Comparison of ENCODE assay signal across 8 cellular contexts in genomic region chrX:154735695-154736393, GRCh38. TPM values are rescaled to one million over a fixed set of nuclear protein-coding genes. Genes with fewer than 3 reads are reported as not detected.
DNase-seq lines count a peak whose midpoint lies in the region; ATAC-seq and TF ChIP-seq lines count a peak whose summit lies in the region.

No MANE protein-coding gene starts in this region.

- peak overlapping the region; percentile 64 for H3K4me3 Mint-ChIP-seq in CD8-positive, alpha-beta T cell
- peak overlapping the region; percentile 52 for H3K4me3 Mint-ChIP-seq in activated CD4-positive, alpha-beta memory T cell treated with anti-CD3 and anti-CD28 coated beads for 36 hours

- no peaks in the 10 kb centered on the region for H3K36me3 Mint-ChIP-seq in CD8-positive, alpha-beta T cell
- H3K36me3 Mint-ChIP-seq in activated CD4-positive, alpha-beta memory T cell treated with anti-CD3 and anti-CD28 coated beads for 36 hours = no peaks in the 10 kb centered on the region

- no peak overlapping the region for H4K91ac ChIP-seq in trophoblast cell (ENCODE audit: low read depth, low read length)

- no peak overlapping the region for H3K9ac ChIP-seq in trophoblast cell (ENCODE audit: low read length)

- whole genome bisulfite sequencing in trophoblast cell (ENCODE audit: extremely low coverage, insufficient coverage, insufficient read length) = no CpG with 5 or more reads among the region's 7 CpGs

- no peak overlapping the region for H3K18ac ChIP-seq in trophoblast cell (ENCODE audit: low read length)

- CTCF ChIA-PET in CD8-positive, alpha-beta T cell (lab: Charles Lee) = interaction anchor here (1.1 to 5.4 kb wide), 2 partner anchors 13 to 18 kb away, joined by 5 to 48 read pairs; partner anchors contain the start of gene GAB3
- CTCF ChIA-PET in activated CD4-positive, alpha-beta memory T cell treated with anti-CD3 and anti-CD28 coated beads for 36 hours (lab: Charles Lee) = interaction anchor here (5.7 kb wide), 1 partner anchor 13 kb away, joined by 49 read pairs; the partner anchor contains the start of gene GAB3

- H3K27me3 Mint-ChIP-seq in CD8-positive, alpha-beta T cell (ENCODE audit: low read depth) = no peaks in the 10 kb centered on the region
- no peaks in the 10 kb centered on the region for H3K27me3 Mint-ChIP-seq in activated CD4-positive, alpha-beta memory T cell treated with anti-CD3 and anti-CD28 coated beads for 36 hours

- H3K9me3 Mint-ChIP-seq in CD8-positive, alpha-beta T cell = no peaks in the 10 kb centered on the region
- no peaks in the 10 kb centered on the region for H3K9me3 Mint-ChIP-seq in activated CD4-positive, alpha-beta memory T cell treated with anti-CD3 and anti-CD28 coated beads for 36 hours

- intact Hi-C loops in CD8-positive, alpha-beta T cell (cut with DNase I, micrococcal nuclease) = loop anchor here in 1 of 2 experiments (2.0 kb wide), 2 partner anchors 13 to 27 kb away; partner anchors contain the start of gene DKC1
- intact Hi-C loops in activated CD4-positive, alpha-beta memory T cell treated with anti-CD3 and anti-CD28 coated beads for 36 hours (cut with micrococcal nuclease) = no loop called here

- POLR2A ChIA-PET in CD8-positive, alpha-beta T cell (lab: Charles Lee) = interaction anchor here (0.9 kb wide), 1 partner anchor 15 kb away, joined by 4 read pairs; the partner anchor contains the start of gene GAB3
- POLR2A ChIA-PET in activated CD4-positive, alpha-beta memory T cell treated with anti-CD3 and anti-CD28 coated beads for 36 hours (lab: Charles Lee) = interaction anchor here (0.7 kb wide), 1 partner anchor 16 kb away, joined by 3 read pairs; no protein-coding TSS in a partner anchor

- no peak overlapping the region for H4K8ac ChIP-seq in trophoblast cell (ENCODE audit: low read depth, low read length)

- peak overlapping the region; percentile 97 for H3K27ac Mint-ChIP-seq in CD8-positive, alpha-beta T cell
- peak overlapping the region; percentile 94 for H3K27ac Mint-ChIP-seq in activated CD4-positive, alpha-beta memory T cell treated with anti-CD3 and anti-CD28 coated beads for 36 hours

- no peak for DNase-seq in CD8-positive, alpha-beta T cell
- DNase-seq in activated CD4-positive, alpha-beta memory T cell treated with anti-CD3 and anti-CD28 coated beads for 36 hours = no peak
- DNase-seq in fibroblast of the conjunctiva (ENCODE audit: low read depth) (peak; percentile 79), trophoblast cell (peak; percentile 74 to 80), A172 (ENCODE audit: low spot score) (no peak), cerebellar cortex (ENCODE audit: low spot score) (no peak), activated T-cell treated with anti-CD3 and anti-CD28 coated beads for 4 hours (no peak)

- no peak overlapping the region for H3K23ac ChIP-seq in trophoblast cell (ENCODE audit: low read length)

- H3K4me1 ChIP-seq in CD8-positive, alpha-beta T cell (ENCODE audit: insufficient read depth, low read length) = peaks cover 84% of the 10 kb centered on the region
- H3K4me1 ChIP-seq in trophoblast cell (ENCODE audit: control insufficient read depth in 1 of 2, insufficient read depth in 2 of 2, low read length in 2 of 2) = peaks cover 0 to 3% of the 10 kb centered on the region in 2 experiments

- H3K4ac ChIP-seq in trophoblast cell (ENCODE audit: low read depth, low read length) = no peak overlapping the region

- TF ChIP-seq CTCF in CD8-positive, alpha-beta T cell (IDR thresholded peaks at IDR 0.05) = no peak

- no peak overlapping the region for H2BK120ac ChIP-seq in trophoblast cell (ENCODE audit: insufficient read depth, low read length, poor library complexity)

- H3K27me3 ChIP-seq in CD8-positive, alpha-beta T cell (ENCODE audit: insufficient read depth, low read length) = no peaks in the 10 kb centered on the region
- H3K27me3 ChIP-seq in trophoblast cell (ENCODE audit: insufficient read depth, low read length) = no peaks in the 10 kb centered on the region

- no peak overlapping the region for H2AK5ac ChIP-seq in trophoblast cell (ENCODE audit: low read length)

- H3K79me2 ChIP-seq in trophoblast cell (ENCODE audit: control insufficient read depth, insufficient read depth, low read length, poor library complexity) = no peaks in the 10 kb centered on the region

- H3K4me2 ChIP-seq in trophoblast cell (ENCODE audit: low read length) = no peak overlapping the region

- no peak overlapping the region for H4K12ac ChIP-seq in trophoblast cell (ENCODE audit: low read depth, low read length)

- H3K4me1 Mint-ChIP-seq in CD8-positive, alpha-beta T cell (ENCODE audit: low read depth) = peaks cover 90% of the 10 kb centered on the region
- H3K4me1 Mint-ChIP-seq in activated CD4-positive, alpha-beta memory T cell treated with anti-CD3 and anti-CD28 coated beads for 36 hours (ENCODE audit: low read depth) = peaks cover 77% of the 10 kb centered on the region

- no peak overlapping the region for H2BK12ac ChIP-seq in trophoblast cell (ENCODE audit: low read length)

- no peak overlapping the region for H2AFZ ChIP-seq in trophoblast cell (ENCODE audit: insufficient read depth, low read length, poor library complexity)

- no peak overlapping the region for H2BK5ac ChIP-seq in trophoblast cell (ENCODE audit: low read depth, low read length, poor library complexity)

- H3K27ac ChIP-seq in CD8-positive, alpha-beta T cell (ENCODE audit: low read depth, low read length) = no peak overlapping the region
- no peak overlapping the region for H3K27ac ChIP-seq in trophoblast cell (ENCODE audit: low read depth, low read length)

- H3K79me1 ChIP-seq in trophoblast cell (ENCODE audit: low read length) = no peaks in the 10 kb centered on the region

- H3K9me3 ChIP-seq in CD8-positive, alpha-beta T cell (ENCODE audit: low read length) = no peaks in the 10 kb centered on the region
- no peaks in the 10 kb centered on the region for H3K9me3 ChIP-seq in trophoblast cell (ENCODE audit: insufficient read depth, low read depth, low read length)

- no peaks in the 10 kb centered on the region for H3K36me3 ChIP-seq in CD8-positive, alpha-beta T cell (ENCODE audit: insufficient read depth, low read length)
- H3K36me3 ChIP-seq in trophoblast cell (ENCODE audit: control insufficient read depth in 1 of 2, insufficient read depth in 2 of 2, low read length in 2 of 2) = no peaks in the 10 kb centered on the region

- ATAC-seq in CD8-positive, alpha-beta T cell = no peak
- no peak for ATAC-seq in GM21528 (IDR thresholded peaks at IDR 0.05; ENCODE audit: low FRiP score, unreplicated experiment)

- H3K4me3 ChIP-seq in CD8-positive, alpha-beta T cell (ENCODE audit: low read depth, low read length) = no peak overlapping the region
- H3K4me3 ChIP-seq in trophoblast cell (ENCODE audit: low read depth, low read length) = no peak overlapping the region

- no peak overlapping the region for H3K14ac ChIP-seq in trophoblast cell (ENCODE audit: low read length)

RNA-seq across cellular contexts. Expression of gene GAB3, which starts 15.0 kb away (rescaled TPM):
- 1 to 10 TPM; 5.0 to 5.6 TPM for total RNA-seq in CD8-positive, alpha-beta T cell
- total RNA-seq in activated CD4-positive, alpha-beta memory T cell treated with anti-CD3 and anti-CD28 coated beads for 36 hours = 1 to 10 TPM; 3.4 to 3.7 TPM
- 0.29 and 0.31 TPM in 2 replicates for polyA plus RNA-seq in trophoblast cell (2013)
- total RNA-seq in A172 (2014; rRNA removed; shearing (Covaris generic)) = 0.83 and 0.93 TPM in 2 replicates

RNA-seq across cellular contexts. Expression of gene DKC1, which starts 26.8 kb away (rescaled TPM):
- 10 to 100 TPM; 68.0 to 72.8 TPM for total RNA-seq in CD8-positive, alpha-beta T cell
- 10 to 100 TPM; 94.0 to 95.5 TPM for total RNA-seq in activated CD4-positive, alpha-beta memory T cell treated with anti-CD3 and anti-CD28 coated beads for 36 hours
- polyA plus RNA-seq in trophoblast cell (2013) = 42.6 and 47.6 TPM in 2 replicates
- 74.9 and 102 TPM in 2 replicates for total RNA-seq in A172 (2014; rRNA removed; shearing (Covaris generic))

Comparison
In these comparisons a context has a peak if more than half of its experiments do, and no peak if none do; other contexts are left out.
1. DNase-seq: peak in fibroblast of the conjunctiva (single experiment) and trophoblast cell (2 of 2); none in CD8-positive, alpha-beta T cell (0 of 7), activated CD4-positive, alpha-beta memory T cell treated with anti-CD3 and anti-CD28 coated beads for 36 hours (single experiment), A172 (single experiment), cerebellar cortex (single experiment) and activated T-cell treated with anti-CD3 and anti-CD28 coated beads for 4 hours (single experiment).